27 cellular contexts compared by ENCODE assay signal in the genomic region with DNA sequence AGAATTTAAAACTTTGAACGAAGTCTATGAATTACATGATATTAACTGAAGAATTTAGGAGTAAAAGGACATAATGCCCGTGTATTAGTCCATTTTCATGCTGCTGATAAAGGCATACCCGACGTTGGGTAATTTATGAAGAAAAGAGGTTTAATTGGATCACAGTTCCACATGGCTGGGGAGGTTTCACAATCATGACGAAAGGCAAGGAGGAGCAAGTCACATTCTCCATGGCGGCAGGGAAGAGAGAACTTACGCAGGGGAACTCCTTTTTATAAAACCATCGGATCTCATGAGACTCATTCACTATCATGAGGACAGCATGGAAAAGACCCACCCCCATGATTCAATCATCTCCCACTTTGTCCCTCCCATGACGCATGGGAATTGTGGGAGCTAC.
"Had no signal": no experiment of that assay in that cellular context is flagged by ENCODE, and none has a peak within 500 bp of the region (broad histone marks: within the 10 kb centered on the region; RNA-seq: fewer than 3 reads in every experiment).

No MANE protein-coding gene starts in this region.

- H3K9me3 ChIP-seq: ascending aorta, breast epithelium, esophagus muscularis mucosa, gastroesophageal sphincter, heart right ventricle had no signal

- H3K4me1 ChIP-seq: ascending aorta, breast epithelium, esophagus muscularis mucosa, gastroesophageal sphincter, heart right ventricle had no signal

- H3K4me3 ChIP-seq: ascending aorta, breast epithelium, cardiac muscle cell, esophagus muscularis mucosa, gastroesophageal sphincter, heart right ventricle had no signal

- DNase-seq: activated CD4-positive, alpha-beta memory T cell treated with anti-CD3 and anti-CD28 coated beads for 36 hours; activated CD4-positive, alpha-beta T cell treated with anti-CD3 and anti-CD28 coated beads for 36 hours; activated CD4-positive, alpha-beta T cell treated with anti-CD3 and anti-CD28 coated beads, Interleukin-2, amount 10 ng/mL, durations not matched to agents 24 days and 14 days; activated CD4-positive, CD25-positive, alpha-beta regulatory T cell; activated CD4-positive, CD25-positive, alpha-beta regulatory T cell treated with anti-CD3 and anti-CD28 coated beads, Interleukin-2, amount 50 U/mL, for 72 hours; activated CD8-positive, alpha-beta memory T cell treated with anti-CD3 and anti-CD28 coated beads, Interleukin-2, amount 10 ng/mL, durations not matched to agents 7 days and 5 days; activated CD8-positive, alpha-beta memory T cell treated with anti-CD3 and anti-CD28 coated beads, Interleukin-2, amount 50 U/mL, for 4 hours; activated CD8-positive, alpha-beta T cell treated with anti-CD3 and anti-CD28 coated beads, Interleukin-2, amount 10 ng/mL, durations not matched to agents 7 days and 5 days; activated effector memory CD4-positive, alpha-beta T cell treated with anti-CD3 and anti-CD28 coated beads, Interleukin-2, amount 50 U/mL, for 16 hours; activated naive CD4-positive, alpha-beta T cell treated with anti-CD3 and anti-CD28 coated beads for 36 hours; activated naive CD8-positive, alpha-beta T cell treated with anti-CD3 and anti-CD28 coated beads for 36 hours; activated naive CD8-positive, alpha-beta T cell treated with anti-CD3 and anti-CD28 coated beads, Interleukin-2, amount 50 U/mL, for 24 hours; activated T-cell treated with anti-CD3 and anti-CD28 coated beads, Interleukin-2, amount 50 U/mL, for 1 hour; activated T-cell treated with anti-CD3 and anti-CD28 coated beads, Interleukin-2, amount 50 U/mL, for 48 hours; cortex of kidney; dermis blood vessel endothelial cell; effector CD4-positive, alpha-beta T cell; effector memory CD8-positive, alpha-beta T cell; erythroblast; foreskin melanocyte; heart right ventricle; T-helper 2 cell had no signal

- H3K27ac ChIP-seq: ascending aorta, breast epithelium, cardiac muscle cell, esophagus muscularis mucosa, gastroesophageal sphincter, heart right ventricle had no signal

- H3K27me3 ChIP-seq: ascending aorta, breast epithelium, cardiac muscle cell, esophagus muscularis mucosa, gastroesophageal sphincter, heart right ventricle had no signal

- H3K36me3 ChIP-seq: ascending aorta, breast epithelium, cardiac muscle cell, esophagus muscularis mucosa, gastroesophageal sphincter, heart right ventricle had no signal

- ATAC-seq: activated CD4-positive, alpha-beta T cell treated with anti-CD3 and anti-CD28 coated beads for 36 hours; activated CD8-positive, alpha-beta memory T cell treated with anti-CD3 and anti-CD28 coated beads, Interleukin-2, amount 10 ng/mL, durations not matched to agents 7 days and 5 days; activated CD8-positive, alpha-beta T cell treated with anti-CD3 and anti-CD28 coated beads, Interleukin-2, amount 10 ng/mL, durations not matched to agents 7 days and 5 days; activated naive CD8-positive, alpha-beta T cell treated with anti-CD3 and anti-CD28 coated beads, Interleukin-2, amount 50 U/mL, for 24 hours; effector memory CD8-positive, alpha-beta T cell; gastroesophageal sphincter; heart right ventricle had no signal
